Comparison of ENCODE assay signal across 1 cellular context in genomic region chr11:2290351-2290841, GRCh38.
TF ChIP-seq lines count a peak whose summit lies in the region.

No MANE protein-coding gene starts in this region.

TF ChIP-seq in HCT116, 20 proteins besides CTCF, POLR2A, EP300 and RAD21 (continued from another document):
- TF ChIP-seq ZBTB33 (IDR thresholded peaks at IDR 0.05; ENCODE audit: extremely low read depth, insufficient replicate concordance, low read length): no peak
- no peak for TF ChIP-seq JUND (IDR thresholded peaks at IDR 0.05)
- TF ChIP-seq SP1 (IDR thresholded peaks at IDR 0.05; ENCODE audit: low read depth): no peak
- TF ChIP-seq EZH2 (IDR thresholded peaks at IDR 0.05): no peak
- TF ChIP-seq ATF3 (IDR thresholded peaks at IDR 0.05): no peak
- no peak for TF ChIP-seq EZH2phosphoT487 (IDR thresholded peaks at IDR 0.05; ENCODE audit: borderline replicate concordance)
